26 cellular contexts compared by ENCODE assay signal in the genomic region with DNA sequence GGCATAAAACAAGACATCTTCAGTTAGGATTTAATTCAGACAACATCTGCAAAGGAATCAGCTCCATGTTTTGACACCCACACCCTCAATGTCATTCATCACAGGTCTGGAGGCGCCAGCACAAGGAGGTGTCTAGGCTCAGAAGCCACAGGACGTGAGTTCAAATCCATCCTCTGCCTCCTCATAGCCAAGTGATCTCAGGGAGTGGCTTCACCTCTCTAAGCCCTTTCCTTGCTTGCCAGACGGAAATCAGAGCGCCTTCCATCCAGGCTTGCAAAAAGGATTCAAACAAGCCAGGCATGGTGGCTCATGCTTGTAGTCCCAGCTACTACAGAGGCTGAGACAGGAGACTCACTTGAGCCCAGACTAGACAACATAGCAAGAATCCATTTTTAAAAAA.
"Had no signal": no experiment of that assay in that cellular context is flagged by ENCODE, and none has a peak within 500 bp of the region (broad histone marks: within the 10 kb centered on the region; RNA-seq: fewer than 3 reads in every experiment).

No MANE protein-coding gene starts in this region.

- H3K4me1 Mint-ChIP-seq: endodermal cell, mesothelial cell of epicardium, naive B cell, neural crest cell had no signal

- ATAC-seq: esophagus mucosa; gastrocnemius medialis; mucosa of descending colon; natural killer cell treated with Interleukin-12 subunit alpha and Interleukin-12 subunit beta and Interleukin-15 and Interleukin-18, amount 100 ng/mL, for 72 hours; psoas muscle had no signal

- H3K4me3 Mint-ChIP-seq: dendritic cell treated with granulocyte-macrophage colony-stimulating factor and Interleukin-4, amounts not matched to agents 40 ng/mL and 50 ng/mL, for 4 days; endodermal cell; memory B cell; mesothelial cell of epicardium; natural killer cell treated with Interleukin-12 subunit alpha and Interleukin-12 subunit beta and Interleukin-15 and Interleukin-18, amount 100 ng/mL, for 72 hours; neural crest cell had no signal

- H3K9me3 ChIP-seq: gastrocnemius medialis, mucosa of descending colon, neutrophil, thoracic aorta, upper lobe of left lung had no signal

- H3K4me3 ChIP-seq: gastrocnemius medialis, lung, mucosa of descending colon, psoas muscle, thoracic aorta, tibial nerve, upper lobe of left lung had no signal

- DNase-seq: effector CD8-positive, alpha-beta T cell; endodermal cell; foreskin fibroblast; gastrocnemius medialis; mucosa of descending colon; naive B cell; psoas muscle; right cardiac atrium; small intestine; stimulated activated CD4-positive, alpha-beta T cell treated with anti-CD3 and anti-CD28 coated beads, Interleukin-12 subunit alpha, Interleukin-12 subunit beta, amount 100 ng/mL, for 4 hours; stimulated activated CD4-positive, alpha-beta T cell treated with anti-CD3 and anti-CD28 coated beads, Interleukin-1b, Interleukin-23, amount 100 ng/mL, for 48 hours; stimulated activated CD4-positive, alpha-beta T cell treated with anti-CD3 and anti-CD28 coated beads, Interleukin-4, amount 100 ng/mL, for 1 hour; stimulated activated CD8-positive, alpha-beta memory T cell treated with anti-CD3 and anti-CD28 coated beads, Interleukin-4, amount 100 ng/mL, for 48 hours; stimulated activated naive CD4-positive, alpha-beta T cell treated with Interleukin-2 at 50 U/mL for 16 hours; upper lobe of left lung had no signal

- H3K9me3 Mint-ChIP-seq: dendritic cell treated with granulocyte-macrophage colony-stimulating factor and Interleukin-4, amounts not matched to agents 40 ng/mL and 50 ng/mL, for 4 days; memory B cell; natural killer cell treated with Interleukin-12 subunit alpha and Interleukin-12 subunit beta and Interleukin-15 and Interleukin-18, amount 100 ng/mL, for 72 hours had no signal

- H3K36me3 ChIP-seq: gastrocnemius medialis, neutrophil, thoracic aorta, tibial nerve, upper lobe of left lung had no signal

- H3K27ac Mint-ChIP-seq: dendritic cell treated with granulocyte-macrophage colony-stimulating factor and Interleukin-4, amounts not matched to agents 40 ng/mL and 50 ng/mL, for 4 days; endodermal cell; memory B cell; mesothelial cell of epicardium; natural killer cell treated with Interleukin-12 subunit alpha and Interleukin-12 subunit beta and Interleukin-15 and Interleukin-18, amount 100 ng/mL, for 72 hours had no signal

- H3K4me1 ChIP-seq: gastrocnemius medialis, psoas muscle, tibial nerve, upper lobe of left lung had no signal

- H3K27ac ChIP-seq: epithelial cell of prostate, gastrocnemius medialis, neutrophil, psoas muscle, thoracic aorta, tibial nerve, upper lobe of left lung had no signal

- H3K36me3 Mint-ChIP-seq: mesothelial cell of epicardium; naive B cell; natural killer cell treated with Interleukin-12 subunit alpha and Interleukin-12 subunit beta and Interleukin-15 and Interleukin-18, amount 100 ng/mL, for 72 hours had no signal

- H3K27me3 ChIP-seq: neutrophil, tibial nerve, upper lobe of left lung had no signal
